17 cellular contexts compared by ENCODE assay signal in genomic region chr2:168501456-168502065, GRCh38. TPM values are rescaled to one million over a fixed set of nuclear protein-coding genes. Genes with fewer than 3 reads are reported as not detected.
DNase-seq lines count a peak whose midpoint lies in the region; ATAC-seq and TF ChIP-seq lines count a peak whose summit lies in the region.
"Had no signal": no experiment of that assay in that cellular context is flagged by ENCODE, and none has a peak within 500 bp of the region (broad histone marks: within the 10 kb centered on the region; RNA-seq: fewer than 3 reads in every experiment).

No MANE protein-coding gene starts in this region.

- H2BK5ac ChIP-seq in trophoblast cell (ENCODE audit: low read depth, low read length, poor library complexity), result no peak overlapping the region

- DNase-seq in NCI-H82 (lab: John Stamatoyannopoulos, UW) (peak; percentile 20), NCI-H82 treated with DMSO at 0.1 percent for 48 hours (lab: John Stamatoyannopoulos, UW; ENCODE audit: unreplicated experiment) (no peak), Caco-2 (no peak), NCI-H446 treated with DMSO at 0.1 percent for 48 hours (lab: John Stamatoyannopoulos, UW) (peak; percentile 68), trophoblast cell (peak; percentile 75 to 83), OCI-M1 (lab: John Stamatoyannopoulos, UW) (no peak)
- DNase-seq: ACHN; Calu3; CD4-positive, CD25-positive, alpha-beta regulatory T cell; DMS153; DMS79 treated with DMSO at 0.1 percent for 48 hours; EL; H9 had no signal

- no peak overlapping the region for H3K9ac ChIP-seq in trophoblast cell (ENCODE audit: low read length)
- H3K9ac ChIP-seq: BLaER1 treated with 17β-estradiol and CSF1 and Interleukin-3, amounts not matched to agents 10 nM and 100 nM had no signal

- no peak for TF ChIP-seq CTCF in Caco-2 (IDR thresholded peaks at IDR 0.05; ENCODE audit: insufficient read depth in 1 of 2, low read depth in 1 of 2, low read length in 1 of 2, severe bottlenecking in 1 of 2, unreplicated experiment in 1 of 2)

- intact Hi-C loops in Caco-2 (cut with micrococcal nuclease; ENCODE audit: unreplicated experiment), result no loop called here

- no peak overlapping the region for H3K14ac ChIP-seq in trophoblast cell (ENCODE audit: low read length)

- POLR2A ChIA-PET in Caco-2 (lab: Charles Lee), result no interaction called here

- H3K4me3 Mint-ChIP-seq in Caco-2 (ENCODE audit: unreplicated experiment), result no peak overlapping the region
- H3K4me3 Mint-ChIP-seq: CD4-positive, CD25-positive, alpha-beta regulatory T cell; GM23338; H9 had no signal

- H3K4me1 ChIP-seq in Caco-2 (peaks cover 18% of the 10 kb centered on the region), trophoblast cell (ENCODE audit: control insufficient read depth in 1 of 2, insufficient read depth in 2 of 2, low read length in 2 of 2) (peaks cover 4 to 6% of the 10 kb centered on the region in 2 experiments)

- H3K18ac ChIP-seq in trophoblast cell (ENCODE audit: low read length), result peak overlapping the region; percentile 59

- H3K79me2 ChIP-seq in trophoblast cell (ENCODE audit: control insufficient read depth, insufficient read depth, low read length, poor library complexity), result peaks cover 2% of the 10 kb centered on the region

- H3K36me3 ChIP-seq in Caco-2 (ENCODE audit: control insufficient read depth, insufficient read depth, low read length) (no peaks in the 10 kb centered on the region; the same call in none of the 2 replicates), trophoblast cell (ENCODE audit: control insufficient read depth in 1 of 2, insufficient read depth in 2 of 2, low read length in 2 of 2) (no peaks in the 10 kb centered on the region)

- no peak overlapping the region for H4K8ac ChIP-seq in trophoblast cell (ENCODE audit: low read depth, low read length)

- CTCF ChIA-PET in Caco-2 (lab: Charles Lee), result no interaction called here

- no peak overlapping the region for H2BK12ac ChIP-seq in trophoblast cell (ENCODE audit: low read length)

- H3K27me3 ChIP-seq in Caco-2 (replicated peaks; ENCODE audit: control insufficient read depth, insufficient read depth, low read length) (no peaks in the 10 kb centered on the region), trophoblast cell (ENCODE audit: insufficient read depth, low read length) (no peaks in the 10 kb centered on the region)
- H3K27me3 ChIP-seq: BLaER1 treated with 17β-estradiol and CSF1 and Interleukin-3, amounts not matched to agents 10 nM and 100 nM had no signal

- H3K9me3 ChIP-seq in Caco-2 (peaks cover 5% of the 10 kb centered on the region; the same call in 1 of the 2 replicates), trophoblast cell (ENCODE audit: insufficient read depth, low read depth, low read length) (peaks cover 1% of the 10 kb centered on the region)

- peaks cover 19% of the 10 kb centered on the region for H3K36me3 Mint-ChIP-seq in Caco-2 (ENCODE audit: insufficient read depth, unreplicated experiment)
- H3K36me3 Mint-ChIP-seq: CD4-positive, CD25-positive, alpha-beta regulatory T cell had no signal

- no peaks in the 10 kb centered on the region for H3K27me3 Mint-ChIP-seq in Caco-2 (ENCODE audit: insufficient read depth, unreplicated experiment)

- no peak overlapping the region for H2AK5ac ChIP-seq in trophoblast cell (ENCODE audit: low read length)

- no peak overlapping the region for H4K12ac ChIP-seq in trophoblast cell (ENCODE audit: low read depth, low read length)

- H4K91ac ChIP-seq in trophoblast cell (ENCODE audit: low read depth, low read length), result no peak overlapping the region

- no CpG with 5 or more reads among the region's 4 CpGs for WGBS in trophoblast cell (ENCODE audit: extremely low coverage, insufficient coverage, insufficient read length)

- no peak overlapping the region for H3K23ac ChIP-seq in trophoblast cell (ENCODE audit: low read length)

- H3K4me3 ChIP-seq in Caco-2 (ENCODE audit: low read depth, low read length) (no peak overlapping the region), trophoblast cell (ENCODE audit: low read depth, low read length) (no peak overlapping the region)
- H3K4me3 ChIP-seq: GM23338 had no signal

- H3K9me3 Mint-ChIP-seq in Caco-2 (ENCODE audit: unreplicated experiment), result peaks cover 28% of the 10 kb centered on the region

- BruUV-seq in Caco-2 (replicated peaks; lab: Mats Ljungman, UMichigan), result no TSS peak

- no peak overlapping the region for H2AFZ ChIP-seq in trophoblast cell (ENCODE audit: insufficient read depth, low read length, poor library complexity)
- H2AFZ ChIP-seq: GM23338 had no signal

- H3K4me2 ChIP-seq in trophoblast cell (ENCODE audit: low read length), result no peak overlapping the region
- H3K4me2 ChIP-seq: GM23338 had no signal

- H2BK120ac ChIP-seq in trophoblast cell (ENCODE audit: insufficient read depth, low read length, poor library complexity), result no peak overlapping the region

- ATAC-seq in HG03097 (IDR thresholded peaks at IDR 0.05; ENCODE audit: low FRiP score, unreplicated experiment), result no peak
- ATAC-seq: GM23338, HepG2 had no signal

- peaks cover 32% of the 10 kb centered on the region for H3K4me1 Mint-ChIP-seq in Caco-2 (ENCODE audit: low read depth, unreplicated experiment)

- peak overlapping the region; percentile 7 for H3K27ac Mint-ChIP-seq in Caco-2 (ENCODE audit: unreplicated experiment)
- H3K27ac Mint-ChIP-seq: CD4-positive, CD25-positive, alpha-beta regulatory T cell; GM23338; H9 had no signal

- peak overlapping the region; percentile 22 for H3K4ac ChIP-seq in trophoblast cell (ENCODE audit: low read depth, low read length)

- H3K79me1 ChIP-seq in trophoblast cell (ENCODE audit: low read length), result peaks cover 4% of the 10 kb centered on the region

- H3K27ac ChIP-seq in trophoblast cell (ENCODE audit: low read depth, low read length), result no peak overlapping the region
- H3K27ac ChIP-seq: BLaER1 treated with 17β-estradiol and CSF1 and Interleukin-3, amounts not matched to agents 10 nM and 100 nM had no signal

RNA-seq across cellular contexts. Expression of gene CERS6, which starts 45.5 kb away (rescaled TPM):
- 32.7 and 35.5 TPM in 2 replicates for total RNA-seq in Caco-2 (2022)
- 20.5 and 21.1 TPM in 2 replicates for polyA plus RNA-seq in trophoblast cell (2013)

Comparison
In these comparisons a context has a peak if more than half of its experiments do, and no peak if none do; other contexts are left out.
1. DNase-seq: peak in NCI-H82 (single experiment), NCI-H446 treated with DMSO at 0.1 percent for 48 hours (single experiment) and trophoblast cell (2 of 2); none in NCI-H82 treated with DMSO at 0.1 percent for 48 hours (single experiment), Caco-2 (0 of 2) and OCI-M1 (single experiment).